ENCODE assay signal across 8 cellular contexts in genomic region chr10:110209399-110209925, GRCh38. TPM values are rescaled to one million over a fixed set of nuclear protein-coding genes. Genes with fewer than 3 reads are reported as not detected.
DNase-seq lines count a peak whose midpoint lies in the region; ATAC-seq, FAIRE-seq and TF ChIP-seq lines count a peak whose summit lies in the region.

No MANE protein-coding gene starts in this region.

- FAIRE-seq in H54 (lab: Jason Lieb, UNC) (no peak), pancreas (lab: Jason Lieb, UNC) (no peak)

- H3K27ac ChIP-seq in adipose tissue (ENCODE audit: low read depth, low read length) = peak overlapping the region; percentile 28
- H3K27ac ChIP-seq in cardiac muscle cell = peak overlapping the region; percentile 95
- peak overlapping the region; percentile 64 to 97 (median 93) for H3K27ac ChIP-seq in pancreas

- H3K9me3 ChIP-seq in cardiac muscle cell (ENCODE audit: low read depth) (no peaks in the 10 kb centered on the region), pancreas (no peaks in the 10 kb centered on the region)

- CTCF ChIA-PET in AG04449 (lab: Yijun Ruan, JAX) = interaction anchor here (2.8 to 6.4 kb wide), 5 partner anchors 9 to 325 kb away, joined by 8 to 30 read pairs (median 12); no protein-coding TSS in a partner anchor

- peak overlapping the region; percentile 80 for H3K4me3 ChIP-seq in AG04449 (ENCODE audit: low read depth, low read length)
- peak overlapping the region; percentile 67 for H3K4me3 ChIP-seq in cardiac muscle cell
- peak overlapping the region; percentile 38 to 78 (median 66) for H3K4me3 ChIP-seq in pancreas

- ATAC-seq in pancreas (peak; percentile 4 to 23 (median 10)), GM21825 (IDR thresholded peaks at IDR 0.05; ENCODE audit: unreplicated experiment) (no peak), HG03520 (IDR thresholded peaks at IDR 0.05; ENCODE audit: unreplicated experiment) (no peak)

- intact Hi-C loops in pancreas (cut with DNase I) = loop anchor here in 1 of 3 donors (10.0 kb wide), 1 partner anchor 75 kb away; no protein-coding TSS in a partner anchor

- peaks cover 9% of the 10 kb centered on the region for H3K4me1 ChIP-seq in cardiac muscle cell (ENCODE audit: low read depth)
- peaks cover 16 to 22% (median 17%) of the 10 kb centered on the region in 3 donors for H3K4me1 ChIP-seq in pancreas

- H3K27me3 ChIP-seq in cardiac muscle cell (no peaks in the 10 kb centered on the region), pancreas (no peaks in the 10 kb centered on the region)

- POLR2A ChIA-PET in AG04449 (lab: Yijun Ruan, JAX) = no interaction called here

- H3K36me3 ChIP-seq in cardiac muscle cell (no peaks in the 10 kb centered on the region), pancreas (no peaks in the 10 kb centered on the region)

- TF ChIP-seq POLR2A in H54 (IDR thresholded peaks at IDR 0.05; ENCODE audit: low read depth, low read length) = no peak

- DNase-seq in AG04449 (ENCODE audit: low read depth, low spot score) = no peak
- DNase-seq in H54 (ENCODE audit: insufficient read length, low spot score) = peak; percentile 50
- DNase-seq in RPMI8226 = peak; percentile 76
- DNase-seq in cardiac muscle cell (ENCODE audit: low read depth in 1 of 2, low spot score in 1 of 2) = peak; percentile 80 to 85
- peak in 4 of 6 donors; percentile 60 to 77 (median 70) for DNase-seq in pancreas

- TF ChIP-seq CTCF in AG04449 (IDR thresholded peaks at IDR 0.05; ENCODE audit: insufficient read depth, low read length, missing control alignments) (no peak), cardiac muscle cell (IDR thresholded peaks at IDR 0.05; ENCODE audit: low read depth, low read length) (no peak), pancreas (IDR thresholded peaks at IDR 0.05) (no peak)

- 0 to 1% (median 0%) methylated on average over 24 of the region's 24 CpGs for WGBS in adipose tissue, 3 donors
- 0% methylated on average over 23 to 24 of the region's 24 CpGs for WGBS in pancreas, 2 donors

RNA-seq across cellular contexts. Expression of gene MXI1, which starts 2.1 kb away (rescaled TPM):
- polyA plus RNA-seq in adipose tissue = 10 to 100 TPM; 16.6 to 28.8 (median 24.2) TPM
- total RNA-seq in cardiac muscle cell = 48.2 and 55.0 TPM in 2 replicates
- polyA plus RNA-seq in cardiac muscle cell = 68.4 and 69.8 TPM in 2 replicates
- total RNA-seq in pancreas = 10 to 100 TPM; 17.8 to 30.5 (median 22.6) TPM
- 10 to 100 TPM in 1 of 2 donors, 1 to 10 TPM in 1; 8.2 to 20.4 TPM for polyA plus RNA-seq in pancreas

Comparison
In these comparisons a context has a peak if more than half of its experiments do, and no peak if none do; other contexts are left out.
1. H3K27ac ChIP-seq: peak in every context shown above with its lines; median percentile 95 in cardiac muscle cell; 93 in pancreas; 28 in adipose tissue.
2. ATAC-seq: peak in pancreas (4 of 4); none in GM21825 (single experiment) and HG03520 (single experiment).
3. Peak in every context shown above with its lines, with median percentiles within 50 percentile points of each other: H3K4me3 ChIP-seq.